1 cellular context compared by ENCODE assay signal in genomic region chr19:42244452-42245220, GRCh38.
A peak's percentile ranks its signal among the peaks of the same experiment; 100 is the strongest.
TF ChIP-seq lines count a peak whose summit lies in the region.

No MANE protein-coding gene starts in this region.

TF ChIP-seq in HEK293, 187 proteins besides CTCF, POLR2A, EP300 and RAD21 (continued from another document and continues in another):
- no peak for TF ChIP-seq KLF17 (tag by site-specific recombination; IDR thresholded peaks at IDR 0.05)
- TF ChIP-seq ZFP37 (tag by site-specific recombination; IDR thresholded peaks at IDR 0.05) = 0 out of 2 replicates have a peak, but pooled peaks have one; percentile 18
- no peak for TF ChIP-seq ZNF623 (tag by site-specific recombination; IDR thresholded peaks at IDR 0.05)
- TF ChIP-seq ZNF335 (tag by site-specific recombination; conservative IDR thresholded peaks at IDR 0.05) = peak; percentile 95
- TF ChIP-seq SCRT1 (tag by site-specific recombination; IDR thresholded peaks at IDR 0.05; ENCODE audit: borderline replicate concordance) = peak; percentile 85
- no peak for TF ChIP-seq FEZF1 (tag by site-specific recombination; IDR thresholded peaks at IDR 0.05)
- TF ChIP-seq, protein P1, sequence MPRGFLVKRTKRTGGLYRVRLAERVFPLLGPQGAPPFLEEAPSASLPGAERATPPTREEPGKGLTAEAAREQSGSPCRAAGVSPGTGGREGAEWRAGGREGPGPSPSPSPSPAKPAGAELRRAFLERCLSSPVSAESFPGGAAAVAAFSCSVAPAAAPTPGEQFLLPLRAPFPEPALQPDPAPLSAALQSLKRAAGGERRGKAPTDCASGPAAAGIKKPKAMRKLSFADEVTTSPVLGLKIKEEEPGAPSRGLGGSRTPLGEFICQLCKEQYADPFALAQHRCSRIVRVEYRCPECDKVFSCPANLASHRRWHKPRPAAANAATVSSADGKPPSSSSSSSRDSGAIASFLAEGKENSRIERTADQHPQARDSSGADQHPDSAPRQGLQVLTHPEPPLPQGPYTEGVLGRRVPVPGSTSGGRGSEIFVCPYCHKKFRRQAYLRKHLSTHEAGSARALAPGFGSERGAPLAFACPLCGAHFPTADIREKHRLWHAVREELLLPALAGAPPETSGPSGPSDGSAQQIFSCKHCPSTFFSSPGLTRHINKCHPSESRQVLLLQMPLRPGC (tag by site-specific recombination; IDR thresholded peaks at IDR 0.05) = no peak
- TF ChIP-seq SP3 (tag by site-specific recombination; IDR thresholded peaks at IDR 0.05) = peak; percentile 93
- TF ChIP-seq ZNF830 (tag by site-specific recombination; IDR thresholded peaks at IDR 0.05; ENCODE audit: low read depth) = no peak
- TF ChIP-seq, protein P2, sequence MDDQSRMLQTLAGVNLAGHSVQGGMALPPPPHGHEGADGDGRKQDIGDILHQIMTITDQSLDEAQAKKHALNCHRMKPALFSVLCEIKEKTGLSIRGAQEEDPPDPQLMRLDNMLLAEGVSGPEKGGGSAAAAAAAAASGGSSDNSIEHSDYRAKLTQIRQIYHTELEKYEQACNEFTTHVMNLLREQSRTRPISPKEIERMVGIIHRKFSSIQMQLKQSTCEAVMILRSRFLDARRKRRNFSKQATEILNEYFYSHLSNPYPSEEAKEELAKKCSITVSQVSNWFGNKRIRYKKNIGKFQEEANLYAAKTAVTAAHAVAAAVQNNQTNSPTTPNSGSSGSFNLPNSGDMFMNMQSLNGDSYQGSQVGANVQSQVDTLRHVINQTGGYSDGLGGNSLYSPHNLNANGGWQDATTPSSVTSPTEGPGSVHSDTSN (CRISPR knock-in tag; IDR thresholded peaks at IDR 0.05) = 0 out of 2 replicates have a peak, but pooled peaks have one; percentile 31
- TF ChIP-seq, protein P3, sequence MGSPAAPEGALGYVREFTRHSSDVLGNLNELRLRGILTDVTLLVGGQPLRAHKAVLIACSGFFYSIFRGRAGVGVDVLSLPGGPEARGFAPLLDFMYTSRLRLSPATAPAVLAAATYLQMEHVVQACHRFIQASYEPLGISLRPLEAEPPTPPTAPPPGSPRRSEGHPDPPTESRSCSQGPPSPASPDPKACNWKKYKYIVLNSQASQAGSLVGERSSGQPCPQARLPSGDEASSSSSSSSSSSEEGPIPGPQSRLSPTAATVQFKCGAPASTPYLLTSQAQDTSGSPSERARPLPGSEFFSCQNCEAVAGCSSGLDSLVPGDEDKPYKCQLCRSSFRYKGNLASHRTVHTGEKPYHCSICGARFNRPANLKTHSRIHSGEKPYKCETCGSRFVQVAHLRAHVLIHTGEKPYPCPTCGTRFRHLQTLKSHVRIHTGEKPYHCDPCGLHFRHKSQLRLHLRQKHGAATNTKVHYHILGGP (tag by site-specific recombination; IDR thresholded peaks at IDR 0.05) = peak; percentile 78
- TF ChIP-seq GLI4 (tag by site-specific recombination; IDR thresholded peaks at IDR 0.05) = no peak
- TF ChIP-seq ZBTB21 (tag by site-specific recombination; IDR thresholded peaks at IDR 0.05) = peak; percentile 54; the same call in 1 of the 2 replicates
- 0 out of 2 replicates have a peak, but pooled peaks have one; percentile 12 for TF ChIP-seq ZNF654 (tag by site-specific recombination; IDR thresholded peaks at IDR 0.05; ENCODE audit: low read depth)
- TF ChIP-seq, protein P4, sequence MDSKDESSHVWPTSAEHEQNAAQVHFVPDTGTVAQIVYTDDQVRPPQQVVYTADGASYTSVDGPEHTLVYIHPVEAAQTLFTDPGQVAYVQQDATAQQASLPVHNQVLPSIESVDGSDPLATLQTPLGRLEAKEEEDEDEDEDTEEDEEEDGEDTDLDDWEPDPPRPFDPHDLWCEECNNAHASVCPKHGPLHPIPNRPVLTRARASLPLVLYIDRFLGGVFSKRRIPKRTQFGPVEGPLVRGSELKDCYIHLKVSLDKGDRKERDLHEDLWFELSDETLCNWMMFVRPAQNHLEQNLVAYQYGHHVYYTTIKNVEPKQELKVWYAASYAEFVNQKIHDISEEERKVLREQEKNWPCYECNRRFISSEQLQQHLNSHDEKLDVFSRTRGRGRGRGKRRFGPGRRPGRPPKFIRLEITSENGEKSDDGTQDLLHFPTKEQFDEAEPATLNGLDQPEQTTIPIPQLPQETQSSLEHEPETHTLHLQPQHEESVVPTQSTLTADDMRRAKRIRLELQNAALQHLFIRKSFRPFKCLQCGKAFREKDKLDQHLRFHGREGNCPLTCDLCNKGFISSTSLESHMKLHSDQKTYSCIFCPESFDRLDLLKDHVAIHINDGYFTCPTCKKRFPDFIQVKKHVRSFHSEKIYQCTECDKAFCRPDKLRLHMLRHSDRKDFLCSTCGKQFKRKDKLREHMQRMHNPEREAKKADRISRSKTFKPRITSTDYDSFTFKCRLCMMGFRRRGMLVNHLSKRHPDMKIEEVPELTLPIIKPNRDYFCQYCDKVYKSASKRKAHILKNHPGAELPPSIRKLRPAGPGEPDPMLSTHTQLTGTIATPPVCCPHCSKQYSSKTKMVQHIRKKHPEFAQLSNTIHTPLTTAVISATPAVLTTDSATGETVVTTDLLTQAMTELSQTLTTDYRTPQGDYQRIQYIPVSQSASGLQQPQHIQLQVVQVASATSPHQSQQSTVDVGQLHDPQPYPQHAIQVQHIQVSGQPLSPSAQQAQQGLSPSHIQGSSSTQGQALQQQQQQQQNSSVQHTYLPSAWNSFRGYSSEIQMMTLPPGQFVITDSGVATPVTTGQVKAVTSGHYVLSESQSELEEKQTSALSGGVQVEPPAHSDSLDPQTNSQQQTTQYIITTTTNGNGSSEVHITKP (tag by site-specific recombination; IDR thresholded peaks at IDR 0.05) = peak; percentile 77
- TF ChIP-seq ZSCAN4 (tag by site-specific recombination; IDR thresholded peaks at IDR 0.05) = no peak
- TF ChIP-seq PATZ1 (tag by site-specific recombination; IDR thresholded peaks at IDR 0.05) = peak; percentile 85
- TF ChIP-seq KLF16 (tag by site-specific recombination; IDR thresholded peaks at IDR 0.05) = peak; percentile 65
- TF ChIP-seq ZFHX2 (tag by site-specific recombination; conservative IDR thresholded peaks at IDR 0.05) = peak; percentile 56
- TF ChIP-seq SP7 (tag by site-specific recombination; IDR thresholded peaks at IDR 0.05) = 0 out of 2 replicates have a peak, but pooled peaks have one; percentile 12
- TF ChIP-seq ZBTB48 (tag by site-specific recombination; IDR thresholded peaks at IDR 0.05) = peak; percentile 89
- no peak for TF ChIP-seq ZNF23 (tag by site-specific recombination; IDR thresholded peaks at IDR 0.05; ENCODE audit: borderline replicate concordance)
- 0 out of 2 replicates have a peak, but pooled peaks have one; percentile 48 for TF ChIP-seq YY1 (tag by site-specific recombination; IDR thresholded peaks at IDR 0.05)
- no peak for TF ChIP-seq ZNF501 (tag by site-specific recombination; IDR thresholded peaks at IDR 0.05)
- no peak for TF ChIP-seq ZNF426 (tag by site-specific recombination; IDR thresholded peaks at IDR 0.05)
- no peak for TF ChIP-seq ZNF354C (tag by site-specific recombination; IDR thresholded peaks at IDR 0.05; ENCODE audit: borderline replicate concordance, low read depth)
- TF ChIP-seq ZNF610 (tag by site-specific recombination; IDR thresholded peaks at IDR 0.05; ENCODE audit: borderline replicate concordance) = peak; percentile 17; the same call in 1 of the 2 replicates
- peak; percentile 87 for TF ChIP-seq KLF8 (tag by site-specific recombination; IDR thresholded peaks at IDR 0.05)
- peak; percentile 90 for TF ChIP-seq GLIS1 (tag by site-specific recombination; IDR thresholded peaks at IDR 0.05)
- TF ChIP-seq ZSCAN18 (tag by site-specific recombination; IDR thresholded peaks at IDR 0.05) = no peak
- TF ChIP-seq TRIM28 (IDR thresholded peaks at IDR 0.05; ENCODE audit: borderline replicate concordance, low read length) = no peak
- TF ChIP-seq ZSCAN16 (tag by site-specific recombination; IDR thresholded peaks at IDR 0.05) = no peak
- TF ChIP-seq ZNF324 (tag by site-specific recombination; IDR thresholded peaks at IDR 0.05) = peak; percentile 49
- TF ChIP-seq MYNN (tag by site-specific recombination; IDR thresholded peaks at IDR 0.05; ENCODE audit: borderline replicate concordance) = no peak
- no peak for TF ChIP-seq GFI1B (tag by site-specific recombination; IDR thresholded peaks at IDR 0.05)
- TF ChIP-seq BCL11A (tag by site-specific recombination; IDR thresholded peaks at IDR 0.05; ENCODE audit: low read depth) = no peak
- peak; percentile 69 for TF ChIP-seq ZBTB20 (tag by site-specific recombination; IDR thresholded peaks at IDR 0.05)
- TF ChIP-seq ZNF121 (tag by site-specific recombination; IDR thresholded peaks at IDR 0.05) = no peak
- TF ChIP-seq, protein P5, sequence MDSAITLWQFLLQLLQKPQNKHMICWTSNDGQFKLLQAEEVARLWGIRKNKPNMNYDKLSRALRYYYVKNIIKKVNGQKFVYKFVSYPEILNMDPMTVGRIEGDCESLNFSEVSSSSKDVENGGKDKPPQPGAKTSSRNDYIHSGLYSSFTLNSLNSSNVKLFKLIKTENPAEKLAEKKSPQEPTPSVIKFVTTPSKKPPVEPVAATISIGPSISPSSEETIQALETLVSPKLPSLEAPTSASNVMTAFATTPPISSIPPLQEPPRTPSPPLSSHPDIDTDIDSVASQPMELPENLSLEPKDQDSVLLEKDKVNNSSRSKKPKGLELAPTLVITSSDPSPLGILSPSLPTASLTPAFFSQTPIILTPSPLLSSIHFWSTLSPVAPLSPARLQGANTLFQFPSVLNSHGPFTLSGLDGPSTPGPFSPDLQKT (IDR thresholded peaks at IDR 0.05; ENCODE audit: borderline replicate concordance, low read depth, low read length) = no peak; the same call in 1 of the 2 replicates
- TF ChIP-seq ZFP41 (tag by site-specific recombination; IDR thresholded peaks at IDR 0.05; ENCODE audit: borderline replicate concordance) = no peak
- peak; percentile 73; the same call in 1 of the 2 replicates for TF ChIP-seq ZNF580 (tag by site-specific recombination; IDR thresholded peaks at IDR 0.05)
- TF ChIP-seq, protein P6, sequence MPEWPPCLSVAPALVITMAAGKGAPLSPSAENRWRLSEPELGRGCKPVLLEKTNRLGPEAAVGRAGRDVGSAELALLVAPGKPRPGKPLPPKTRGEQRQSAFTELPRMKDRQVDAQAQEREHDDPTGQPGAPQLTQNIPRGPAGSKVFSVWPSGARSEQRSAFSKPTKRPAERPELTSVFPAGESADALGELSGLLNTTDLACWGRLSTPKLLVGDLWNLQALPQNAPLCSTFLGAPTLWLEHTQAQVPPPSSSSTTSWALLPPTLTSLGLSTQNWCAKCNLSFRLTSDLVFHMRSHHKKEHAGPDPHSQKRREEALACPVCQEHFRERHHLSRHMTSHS (tag by site-specific recombination; IDR thresholded peaks at IDR 0.05) = no peak
- 0 out of 2 replicates have a peak, but pooled peaks have one; percentile 73 for TF ChIP-seq ZNF561 (tag by site-specific recombination; IDR thresholded peaks at IDR 0.05; ENCODE audit: borderline replicate concordance)
- no peak for TF ChIP-seq ZNF521 (tag by site-specific recombination; IDR thresholded peaks at IDR 0.05)
- TF ChIP-seq ZNF514 (tag by site-specific recombination; IDR thresholded peaks at IDR 0.05) = no peak
- TF ChIP-seq, protein P7, sequence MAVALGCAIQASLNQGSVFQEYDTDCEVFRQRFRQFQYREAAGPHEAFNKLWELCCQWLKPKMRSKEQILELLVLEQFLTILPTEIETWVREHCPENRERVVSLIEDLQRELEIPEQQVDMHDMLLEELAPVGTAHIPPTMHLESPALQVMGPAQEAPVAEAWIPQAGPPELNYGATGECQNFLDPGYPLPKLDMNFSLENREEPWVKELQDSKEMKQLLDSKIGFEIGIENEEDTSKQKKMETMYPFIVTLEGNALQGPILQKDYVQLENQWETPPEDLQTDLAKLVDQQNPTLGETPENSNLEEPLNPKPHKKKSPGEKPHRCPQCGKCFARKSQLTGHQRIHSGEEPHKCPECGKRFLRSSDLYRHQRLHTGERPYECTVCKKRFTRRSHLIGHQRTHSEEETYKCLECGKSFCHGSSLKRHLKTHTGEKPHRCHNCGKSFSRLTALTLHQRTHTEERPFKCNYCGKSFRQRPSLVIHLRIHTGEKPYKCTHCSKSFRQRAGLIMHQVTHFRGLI (tag by site-specific recombination; IDR thresholded peaks at IDR 0.05) = peak; percentile 88
- TF ChIP-seq ZNF629 (tag by site-specific recombination; IDR thresholded peaks at IDR 0.05) = peak; percentile 64
